18 cellular contexts compared by ENCODE assay signal in the genomic region with DNA sequence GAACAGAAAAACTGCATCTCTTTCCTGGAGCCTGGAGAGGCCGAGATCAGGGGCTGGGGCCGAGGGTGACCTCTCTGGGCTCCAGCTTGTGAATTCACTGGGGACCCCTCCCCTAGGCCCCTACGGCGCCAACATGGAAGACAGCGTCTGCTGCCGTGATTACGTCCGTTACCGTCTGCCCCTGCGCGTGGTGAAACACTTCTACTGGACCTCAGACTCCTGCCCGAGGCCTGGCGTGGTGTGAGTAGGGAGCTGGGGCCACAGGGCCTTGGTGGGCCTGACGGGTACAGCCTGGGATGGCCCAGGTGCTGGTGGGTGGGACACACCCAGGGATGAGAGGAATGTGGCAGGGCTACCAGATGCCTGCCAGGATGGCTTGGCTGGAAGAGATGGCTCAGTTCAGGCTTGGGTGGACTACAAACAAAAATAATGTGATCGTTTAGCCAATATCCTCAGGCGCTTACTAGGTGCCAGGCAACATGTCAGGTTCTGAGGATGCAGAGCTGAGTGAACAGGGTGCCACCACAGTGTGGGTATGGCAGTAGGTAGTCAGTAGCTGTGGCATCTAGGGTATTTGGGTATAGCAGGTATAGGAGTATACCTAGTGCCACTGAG. TPM values are rescaled to one million over a fixed set of nuclear protein-coding genes. Genes with fewer than 3 reads are reported as not detected.
"Had no signal": no experiment of that assay in that cellular context is flagged by ENCODE, and none has a peak within 500 bp of the region (broad histone marks: within the 10 kb centered on the region; RNA-seq: fewer than 3 reads in every experiment).

No MANE protein-coding gene starts in this region.

- H3K9me3 Mint-ChIP-seq: activated CD8-positive, alpha-beta T cell treated with anti-CD3 and anti-CD28 coated beads for 36 hours; naive thymus-derived CD8-positive, alpha-beta T cell had no signal

- H3K4me3 ChIP-seq: gastroesophageal sphincter, mucosa of descending colon, psoas muscle, thyroid gland had no signal

- ATAC-seq: activated CD4-positive, alpha-beta T cell treated with anti-CD3 and anti-CD28 coated beads for 36 hours; activated CD8-positive, alpha-beta T cell treated with anti-CD3 and anti-CD28 coated beads for 36 hours; gastroesophageal sphincter; naive thymus-derived CD8-positive, alpha-beta T cell; psoas muscle had no signal

- H3K27me3 Mint-ChIP-seq: activated CD4-positive, alpha-beta T cell treated with anti-CD3 and anti-CD28 coated beads for 36 hours had no signal

- H3K4me3 Mint-ChIP-seq: activated CD4-positive, alpha-beta T cell treated with anti-CD3 and anti-CD28 coated beads for 36 hours; activated CD8-positive, alpha-beta T cell treated with anti-CD3 and anti-CD28 coated beads for 36 hours; naive thymus-derived CD8-positive, alpha-beta T cell had no signal

- DNase-seq: activated CD4-positive, alpha-beta T cell treated with anti-CD3 and anti-CD28 coated beads for 36 hours; activated CD8-positive, alpha-beta memory T cell treated with anti-CD3 and anti-CD28 coated beads, Interleukin-2, amount 50 U/mL, for 48 hours; activated CD8-positive, alpha-beta T cell treated with anti-CD3 and anti-CD28 coated beads for 36 hours; activated naive CD4-positive, alpha-beta T cell treated with Interleukin-2 at 50 U/mL for 16 hours; central memory CD4-positive, alpha-beta T cell; effector memory CD4-positive, alpha-beta T cell; left colon; mammary epithelial cell; mucosa of descending colon; naive thymus-derived CD8-positive, alpha-beta T cell; nucleus accumbens; psoas muscle; stimulated activated CD4-positive, alpha-beta T cell treated with anti-CD3 and anti-CD28 coated beads, Interleukin-2, amount 100 ng/mL, for 48 hours; T-helper 9 cell had no signal

- H3K27ac Mint-ChIP-seq: activated CD4-positive, alpha-beta T cell treated with anti-CD3 and anti-CD28 coated beads for 36 hours; activated CD8-positive, alpha-beta T cell treated with anti-CD3 and anti-CD28 coated beads for 36 hours had no signal

- H3K36me3 Mint-ChIP-seq: naive thymus-derived CD8-positive, alpha-beta T cell had no signal

- FAIRE-seq: urothelium cell line had no signal

RNA-seq across cellular contexts. Expression of a gene that starts 1.8 kb away (rescaled TPM):
- total RNA-seq: gastroesophageal sphincter, thyroid gland had no signal
- polyA plus RNA-seq: naive thymus-derived CD8-positive, alpha-beta T cell had no signal

RNA-seq across cellular contexts. Expression of a gene that starts 11.9 kb away (rescaled TPM):
- total RNA-seq: activated CD4-positive, alpha-beta T cell treated with anti-CD3 and anti-CD28 coated beads for 36 hours; naive thymus-derived CD8-positive, alpha-beta T cell had no signal
- polyA plus RNA-seq: naive thymus-derived CD8-positive, alpha-beta T cell had no signal

RNA-seq across cellular contexts. Expression of a gene that starts 44.1 kb away (rescaled TPM):
- total RNA-seq: gastroesophageal sphincter; left colon; mammary epithelial cell; mucosa of descending colon; naive thymus-derived CD8-positive, alpha-beta T cell; psoas muscle; thyroid gland had no signal
- polyA plus RNA-seq: adipose tissue; mammary epithelial cell; naive thymus-derived CD8-positive, alpha-beta T cell had no signal
